8 cellular contexts compared by ENCODE assay signal in the genomic region with DNA sequence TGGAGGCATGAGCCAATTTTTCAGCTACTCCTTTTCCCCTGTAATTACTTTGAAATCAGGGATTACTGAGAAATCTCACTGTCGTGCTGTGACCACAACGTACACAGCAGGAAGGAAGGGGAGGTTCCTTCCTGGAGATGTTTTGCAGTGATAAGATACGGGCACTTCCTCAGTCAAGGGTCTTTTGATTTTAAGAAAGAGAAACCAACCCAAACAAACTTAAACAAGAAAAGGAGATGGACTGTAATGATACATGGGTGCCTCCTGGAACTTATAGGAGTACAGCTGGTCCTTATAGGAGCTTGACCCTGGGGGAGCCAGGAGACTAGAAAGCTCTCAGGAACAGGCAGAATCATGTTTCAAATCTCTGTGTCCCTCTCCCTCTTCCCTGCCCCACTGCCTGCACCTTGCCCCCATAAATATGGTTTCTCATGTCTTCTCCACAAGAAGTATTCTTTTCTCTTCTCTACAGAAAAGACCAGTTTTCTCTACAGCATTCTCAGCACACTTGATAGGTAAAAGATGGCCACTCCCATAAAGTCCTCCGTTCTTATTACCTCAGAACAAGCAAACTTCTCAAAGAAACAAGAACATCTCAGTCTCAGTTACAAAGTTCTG.
DNase-seq lines count a peak whose midpoint lies in the region; ATAC-seq and TF ChIP-seq lines count a peak whose summit lies in the region.

No MANE protein-coding gene starts in this region.

- H3K36me3 Mint-ChIP-seq in WTC11, result no peaks in the 10 kb centered on the region

- H3K27me3 ChIP-seq in skeletal muscle tissue (ENCODE audit: control insufficient read depth in 3 of 3, insufficient read depth in 3 of 3, low read length in 3 of 3), result no peaks in the 10 kb centered on the region

- H3K4me3 Mint-ChIP-seq in WTC11, result no peak overlapping the region

- POLR2A ChIA-PET in WTC11 (lab: Charles Lee), result no interaction called here

- no peaks in the 10 kb centered on the region for H3K27me3 Mint-ChIP-seq in WTC11 (ENCODE audit: low read depth)

- DNase-seq in NCI-H2196 treated with DMSO at 0.1 percent for 48 hours (lab: John Stamatoyannopoulos, UW; ENCODE audit: unreplicated experiment) (peak; percentile 19), NCI-H2196 (lab: John Stamatoyannopoulos, UW; ENCODE audit: unreplicated experiment) (no peak), SK-N-MC (ENCODE audit: low read depth, low spot score) (peak; percentile 68), WTC11 (ENCODE audit: low spot score) (no peak), GM19240 (ENCODE audit: insufficient read length, low spot score) (no peak)
- peak; percentile 42 for DNase-seq in effector CD4-positive, alpha-beta T cell

- H3K4me1 ChIP-seq in skeletal muscle tissue (ENCODE audit: control insufficient read depth in 3 of 3, insufficient read depth in 3 of 3, low read length in 3 of 3), result no peaks in the 10 kb centered on the region

- H3K4me3 ChIP-seq in SK-N-MC (peak overlapping the region; percentile 56), skeletal muscle tissue (ENCODE audit: low read length in 3 of 3) (no peak overlapping the region)

- ATAC-seq in HG02642 (IDR thresholded peaks at IDR 0.05; ENCODE audit: poor library complexity, unreplicated experiment) (peak; percentile 37), WTC11 (no peak)

- H3K36me3 ChIP-seq in SK-N-MC (ENCODE audit: insufficient read depth, low read length) (no peaks in the 10 kb centered on the region), skeletal muscle tissue (ENCODE audit: control insufficient read depth in 3 of 3, insufficient read depth in 3 of 3, low read length in 3 of 3) (no peaks in the 10 kb centered on the region)

- CTCF ChIA-PET in WTC11 (lab: Charles Lee), result interaction anchor here (1.1 kb wide), 1 partner anchor 276 kb away, joined by 3 read pairs; no protein-coding TSS in a partner anchor

- no peak overlapping the region for H3K9ac ChIP-seq in SK-N-MC (ENCODE audit: insufficient read length)
- H3K9ac ChIP-seq in skeletal muscle tissue (ENCODE audit: low read depth in 1 of 3, low read length in 3 of 3), result no peak overlapping the region

- peaks cover 5% of the 10 kb centered on the region for H3K9me3 Mint-ChIP-seq in WTC11

- H3K27ac ChIP-seq in SK-N-MC, result no peak overlapping the region
- H3K27ac ChIP-seq in skeletal muscle tissue (ENCODE audit: low read depth, low read length), result peak overlapping the region; percentile 62

- H3K27ac Mint-ChIP-seq in WTC11, result no peak overlapping the region

- no peak for TF ChIP-seq CTCF in WTC11 (IDR thresholded peaks at IDR 0.05)

- H3K9me3 ChIP-seq in SK-N-MC (ENCODE audit: low read depth, low read length) (no peaks in the 10 kb centered on the region), skeletal muscle tissue (ENCODE audit: control insufficient read depth in 3 of 3, low read length in 3 of 3) (no peaks in the 10 kb centered on the region)

- H3K4me1 Mint-ChIP-seq in WTC11, result peaks cover 10% of the 10 kb centered on the region; the same call in 1 of the 2 replicates

TF ChIP-seq in WTC11, 78 proteins besides CTCF, POLR2A, EP300 and RAD21:
- TF ChIP-seq FOXP1 (CRISPR knock-in tag; IDR thresholded peaks at IDR 0.05; ENCODE audit: borderline replicate concordance), result no peak
- TF ChIP-seq, protein P1, sequence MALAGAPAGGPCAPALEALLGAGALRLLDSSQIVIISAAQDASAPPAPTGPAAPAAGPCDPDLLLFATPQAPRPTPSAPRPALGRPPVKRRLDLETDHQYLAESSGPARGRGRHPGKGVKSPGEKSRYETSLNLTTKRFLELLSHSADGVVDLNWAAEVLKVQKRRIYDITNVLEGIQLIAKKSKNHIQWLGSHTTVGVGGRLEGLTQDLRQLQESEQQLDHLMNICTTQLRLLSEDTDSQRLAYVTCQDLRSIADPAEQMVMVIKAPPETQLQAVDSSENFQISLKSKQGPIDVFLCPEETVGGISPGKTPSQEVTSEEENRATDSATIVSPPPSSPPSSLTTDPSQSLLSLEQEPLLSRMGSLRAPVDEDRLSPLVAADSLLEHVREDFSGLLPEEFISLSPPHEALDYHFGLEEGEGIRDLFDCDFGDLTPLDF (CRISPR knock-in tag; IDR thresholded peaks at IDR 0.05), result no peak
- no peak for TF ChIP-seq GTF2I (CRISPR knock-in tag; conservative IDR thresholded peaks at IDR 0.05)
- TF ChIP-seq, protein P2, sequence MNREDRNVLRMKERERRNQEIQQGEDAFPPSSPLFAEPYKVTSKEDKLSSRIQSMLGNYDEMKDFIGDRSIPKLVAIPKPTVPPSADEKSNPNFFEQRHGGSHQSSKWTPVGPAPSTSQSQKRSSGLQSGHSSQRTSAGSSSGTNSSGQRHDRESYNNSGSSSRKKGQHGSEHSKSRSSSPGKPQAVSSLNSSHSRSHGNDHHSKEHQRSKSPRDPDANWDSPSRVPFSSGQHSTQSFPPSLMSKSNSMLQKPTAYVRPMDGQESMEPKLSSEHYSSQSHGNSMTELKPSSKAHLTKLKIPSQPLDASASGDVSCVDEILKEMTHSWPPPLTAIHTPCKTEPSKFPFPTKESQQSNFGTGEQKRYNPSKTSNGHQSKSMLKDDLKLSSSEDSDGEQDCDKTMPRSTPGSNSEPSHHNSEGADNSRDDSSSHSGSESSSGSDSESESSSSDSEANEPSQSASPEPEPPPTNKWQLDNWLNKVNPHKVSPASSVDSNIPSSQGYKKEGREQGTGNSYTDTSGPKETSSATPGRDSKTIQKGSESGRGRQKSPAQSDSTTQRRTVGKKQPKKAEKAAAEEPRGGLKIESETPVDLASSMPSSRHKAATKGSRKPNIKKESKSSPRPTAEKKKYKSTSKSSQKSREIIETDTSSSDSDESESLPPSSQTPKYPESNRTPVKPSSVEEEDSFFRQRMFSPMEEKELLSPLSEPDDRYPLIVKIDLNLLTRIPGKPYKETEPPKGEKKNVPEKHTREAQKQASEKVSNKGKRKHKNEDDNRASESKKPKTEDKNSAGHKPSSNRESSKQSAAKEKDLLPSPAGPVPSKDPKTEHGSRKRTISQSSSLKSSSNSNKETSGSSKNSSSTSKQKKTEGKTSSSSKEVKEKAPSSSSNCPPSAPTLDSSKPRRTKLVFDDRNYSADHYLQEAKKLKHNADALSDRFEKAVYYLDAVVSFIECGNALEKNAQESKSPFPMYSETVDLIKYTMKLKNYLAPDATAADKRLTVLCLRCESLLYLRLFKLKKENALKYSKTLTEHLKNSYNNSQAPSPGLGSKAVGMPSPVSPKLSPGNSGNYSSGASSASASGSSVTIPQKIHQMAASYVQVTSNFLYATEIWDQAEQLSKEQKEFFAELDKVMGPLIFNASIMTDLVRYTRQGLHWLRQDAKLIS (CRISPR knock-in tag; IDR thresholded peaks at IDR 0.05; ENCODE audit: borderline replicate concordance), result no peak
- TF ChIP-seq, protein P3, sequence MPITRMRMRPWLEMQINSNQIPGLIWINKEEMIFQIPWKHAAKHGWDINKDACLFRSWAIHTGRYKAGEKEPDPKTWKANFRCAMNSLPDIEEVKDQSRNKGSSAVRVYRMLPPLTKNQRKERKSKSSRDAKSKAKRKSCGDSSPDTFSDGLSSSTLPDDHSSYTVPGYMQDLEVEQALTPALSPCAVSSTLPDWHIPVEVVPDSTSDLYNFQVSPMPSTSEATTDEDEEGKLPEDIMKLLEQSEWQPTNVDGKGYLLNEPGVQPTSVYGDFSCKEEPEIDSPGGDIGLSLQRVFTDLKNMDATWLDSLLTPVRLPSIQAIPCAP (CRISPR knock-in tag; IDR thresholded peaks at IDR 0.05), result no peak
- TF ChIP-seq EMX1 (CRISPR knock-in tag; IDR thresholded peaks at IDR 0.05), result no peak
- TF ChIP-seq ZNF232 (CRISPR knock-in tag; IDR thresholded peaks at IDR 0.05), result no peak
- no peak for TF ChIP-seq NFYB (CRISPR knock-in tag; conservative IDR thresholded peaks at IDR 0.05; ENCODE audit: low read depth)
- TF ChIP-seq, protein P4, sequence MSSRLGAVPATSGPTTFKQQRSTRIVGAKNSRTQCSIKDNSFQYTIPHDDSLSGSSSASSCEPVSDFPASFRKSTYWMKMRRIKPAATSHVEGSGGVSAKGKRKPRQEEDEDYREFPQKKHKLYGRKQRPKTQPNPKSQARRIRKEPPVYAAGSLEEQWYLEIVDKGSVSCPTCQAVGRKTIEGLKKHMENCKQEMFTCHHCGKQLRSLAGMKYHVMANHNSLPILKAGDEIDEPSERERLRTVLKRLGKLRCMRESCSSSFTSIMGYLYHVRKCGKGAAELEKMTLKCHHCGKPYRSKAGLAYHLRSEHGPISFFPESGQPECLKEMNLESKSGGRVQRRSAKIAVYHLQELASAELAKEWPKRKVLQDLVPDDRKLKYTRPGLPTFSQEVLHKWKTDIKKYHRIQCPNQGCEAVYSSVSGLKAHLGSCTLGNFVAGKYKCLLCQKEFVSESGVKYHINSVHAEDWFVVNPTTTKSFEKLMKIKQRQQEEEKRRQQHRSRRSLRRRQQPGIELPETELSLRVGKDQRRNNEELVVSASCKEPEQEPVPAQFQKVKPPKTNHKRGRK (CRISPR knock-in tag; IDR thresholded peaks at IDR 0.05; ENCODE audit: borderline replicate concordance), result no peak
- TF ChIP-seq TEAD1 (CRISPR knock-in tag; IDR thresholded peaks at IDR 0.05), result no peak
- no peak for TF ChIP-seq GABPB1 (CRISPR knock-in tag; IDR thresholded peaks at IDR 0.05)
- no peak for TF ChIP-seq TP53 (CRISPR knock-in tag; IDR thresholded peaks at IDR 0.05)

Comparison
In these comparisons a context has a peak if more than half of its experiments do, and no peak if none do; other contexts are left out.
1. DNase-seq: peak in NCI-H2196 treated with DMSO at 0.1 percent for 48 hours (single experiment), SK-N-MC (single experiment) and effector CD4-positive, alpha-beta T cell (single experiment); none in NCI-H2196 (single experiment), WTC11 (single experiment) and GM19240 (single experiment).